Comparison of ENCODE assay signal across 8 cellular contexts in the genomic region with DNA sequence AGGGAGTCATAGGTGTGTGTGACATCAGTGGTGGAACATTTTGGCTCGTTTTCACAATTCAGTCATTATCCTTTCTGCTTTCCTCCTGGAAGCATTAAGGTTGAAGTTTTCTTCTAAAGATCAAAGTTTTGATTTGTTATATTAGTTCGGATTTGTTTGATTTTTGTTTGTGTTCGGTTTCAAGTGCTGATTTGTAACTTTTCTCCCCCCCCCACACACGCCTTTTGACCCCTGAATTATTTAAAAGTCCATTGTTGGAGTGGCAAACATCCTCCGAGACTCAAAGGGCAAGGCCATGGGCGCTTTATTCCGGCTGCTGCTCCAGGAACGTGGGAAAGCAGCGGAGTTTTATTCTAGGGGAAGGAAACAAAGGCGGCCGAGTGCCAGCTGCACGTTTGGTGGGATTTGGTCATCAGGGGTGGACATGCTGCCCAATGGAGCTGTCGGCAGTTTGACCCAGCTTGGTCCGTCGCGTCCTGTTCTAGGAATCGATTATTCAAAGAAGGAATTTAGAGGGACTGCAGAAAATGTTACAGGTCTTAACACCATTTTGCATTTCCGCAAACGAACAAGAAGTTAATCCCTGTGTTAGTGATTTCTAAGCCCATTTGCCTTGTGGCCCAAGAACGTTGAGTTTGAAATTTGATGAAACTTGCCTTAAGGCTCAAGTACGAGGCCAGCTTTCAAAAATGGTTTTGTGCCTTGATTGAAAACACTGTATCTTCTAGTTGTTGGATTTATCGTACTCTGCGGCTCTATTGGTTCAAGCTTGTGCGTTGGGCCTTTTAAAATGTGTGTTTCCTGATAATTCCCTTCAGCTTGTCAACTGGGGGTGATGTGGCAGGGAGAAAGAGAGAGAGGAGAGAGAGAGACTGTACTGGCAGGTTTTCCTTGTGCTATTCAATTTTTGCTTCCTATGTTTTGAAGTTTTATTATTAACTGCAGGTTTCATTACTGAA. TPM values are rescaled to one million over a fixed set of nuclear protein-coding genes. Genes with fewer than 3 reads are reported as not detected.
DNase-seq lines count a peak whose midpoint lies in the region; ATAC-seq and TF ChIP-seq lines count a peak whose summit lies in the region.

No MANE protein-coding gene starts in this region.

- H3K27ac ChIP-seq in KOPT-K1 (ENCODE audit: low read depth, low read length, poor library complexity, severe bottlenecking), result peak overlapping the region; percentile 93
- H3K27ac ChIP-seq in ascending aorta, result peak overlapping the region; percentile 93 to 94

- CTCF ChIA-PET in Caco-2 (lab: Charles Lee), result no interaction called here

- H3K4me3 ChIP-seq in Caco-2 (ENCODE audit: low read depth, low read length) (peak overlapping the region; percentile 65), ascending aorta (peak overlapping the region; percentile 58 to 77), iPS-15b (ENCODE audit: low read depth, low read length) (peak overlapping the region; percentile 54), skeletal muscle cell (ENCODE audit: low read depth, low read length) (peak overlapping the region; percentile 62)

- H3K27me3 Mint-ChIP-seq in Caco-2 (ENCODE audit: insufficient read depth, unreplicated experiment), result no peaks in the 10 kb centered on the region

- H3K4me3 Mint-ChIP-seq in Caco-2 (ENCODE audit: unreplicated experiment), result peak overlapping the region; percentile 93

- POLR2A ChIA-PET in Caco-2 (lab: Charles Lee), result no interaction called here

- no peak for TF ChIP-seq CTCF in Caco-2 (IDR thresholded peaks at IDR 0.05; ENCODE audit: insufficient read depth in 1 of 2, low read depth in 1 of 2, low read length in 1 of 2, severe bottlenecking in 1 of 2, unreplicated experiment in 1 of 2)
- TF ChIP-seq CTCF in ascending aorta (IDR thresholded peaks at IDR 0.05), result no peak

- peaks cover 6% of the 10 kb centered on the region for H3K36me3 Mint-ChIP-seq in Caco-2 (ENCODE audit: insufficient read depth, unreplicated experiment)

- DNase-seq in Caco-2 (peak in 1 of 2 experiments; percentile 9), ascending aorta (ENCODE audit: low spot score in 2 of 2) (no peak), skeletal muscle cell (ENCODE audit: low read depth) (no peak), amniotic stem cell (lab: John Stamatoyannopoulos, UW) (no peak)

- H3K9me3 Mint-ChIP-seq in Caco-2 (ENCODE audit: unreplicated experiment), result no peaks in the 10 kb centered on the region

- H3K4me1 ChIP-seq in Caco-2 (no peaks in the 10 kb centered on the region), ascending aorta (no peaks in the 10 kb centered on the region), iPS-15b (ENCODE audit: control insufficient read depth, insufficient read depth, low read length) (no peaks in the 10 kb centered on the region)

- intact Hi-C loops in Caco-2 (cut with micrococcal nuclease; ENCODE audit: unreplicated experiment) (loop anchor here (5.0 kb wide), 1 partner anchor 291 kb away; the partner anchor contains the start of gene UBA1), ascending aorta (cut with DNase I) (loop anchor here (2.0 to 10.0 kb wide), 5 partner anchors 39 to 539 kb away; partner anchors contain the start of genes ELK1 and UBA1)

- H3K27me3 ChIP-seq in Caco-2 (replicated peaks; ENCODE audit: control insufficient read depth, insufficient read depth, low read length) (no peaks in the 10 kb centered on the region), ascending aorta (no peaks in the 10 kb centered on the region), iPS-15b (ENCODE audit: control insufficient read depth, insufficient read depth, low read length) (no peaks in the 10 kb centered on the region)

- H3K36me3 ChIP-seq in Caco-2 (ENCODE audit: control insufficient read depth, insufficient read depth, low read length) (no peaks in the 10 kb centered on the region), KOPT-K1 (ENCODE audit: insufficient read depth, low read length) (no peaks in the 10 kb centered on the region), ascending aorta (no peaks in the 10 kb centered on the region), iPS-15b (ENCODE audit: control insufficient read depth, insufficient read depth, low read length) (no peaks in the 10 kb centered on the region)

- TSS peak; percentile 70 for BruUV-seq in Caco-2 (replicated peaks; lab: Mats Ljungman, UMichigan)

- H3K27ac Mint-ChIP-seq in Caco-2 (ENCODE audit: unreplicated experiment), result peak overlapping the region; percentile 61

- ATAC-seq in GM21786 (IDR thresholded peaks at IDR 0.05; ENCODE audit: unreplicated experiment) (no peak), HG03565 (IDR thresholded peaks at IDR 0.05; ENCODE audit: unreplicated experiment) (no peak)

- no peak overlapping the region for H3K9ac ChIP-seq in iPS-15b (ENCODE audit: low read depth, low read length)

- no peaks in the 10 kb centered on the region for H3K9me3 ChIP-seq in Caco-2
- H3K9me3 ChIP-seq in KOPT-K1 (ENCODE audit: insufficient read depth, low read length, poor library complexity, severe bottlenecking), result no peaks in the 10 kb centered on the region
- no peaks in the 10 kb centered on the region for H3K9me3 ChIP-seq in ascending aorta
- H3K9me3 ChIP-seq in iPS-15b (ENCODE audit: control insufficient read depth, insufficient read depth, low read length), result peaks cover 3% of the 10 kb centered on the region

- H3K4me1 Mint-ChIP-seq in Caco-2 (ENCODE audit: low read depth, unreplicated experiment), result peaks cover 9% of the 10 kb centered on the region

RNA-seq across cellular contexts. Expression of gene ZNF41, which starts 0.6 kb away (rescaled TPM):
- 5.1 and 6.6 TPM in 2 replicates for total RNA-seq in Caco-2 (2022)
- total RNA-seq in ascending aorta, result 2.7 TPM
